ENCODE assay signal across 7 cellular contexts in the genomic region with DNA sequence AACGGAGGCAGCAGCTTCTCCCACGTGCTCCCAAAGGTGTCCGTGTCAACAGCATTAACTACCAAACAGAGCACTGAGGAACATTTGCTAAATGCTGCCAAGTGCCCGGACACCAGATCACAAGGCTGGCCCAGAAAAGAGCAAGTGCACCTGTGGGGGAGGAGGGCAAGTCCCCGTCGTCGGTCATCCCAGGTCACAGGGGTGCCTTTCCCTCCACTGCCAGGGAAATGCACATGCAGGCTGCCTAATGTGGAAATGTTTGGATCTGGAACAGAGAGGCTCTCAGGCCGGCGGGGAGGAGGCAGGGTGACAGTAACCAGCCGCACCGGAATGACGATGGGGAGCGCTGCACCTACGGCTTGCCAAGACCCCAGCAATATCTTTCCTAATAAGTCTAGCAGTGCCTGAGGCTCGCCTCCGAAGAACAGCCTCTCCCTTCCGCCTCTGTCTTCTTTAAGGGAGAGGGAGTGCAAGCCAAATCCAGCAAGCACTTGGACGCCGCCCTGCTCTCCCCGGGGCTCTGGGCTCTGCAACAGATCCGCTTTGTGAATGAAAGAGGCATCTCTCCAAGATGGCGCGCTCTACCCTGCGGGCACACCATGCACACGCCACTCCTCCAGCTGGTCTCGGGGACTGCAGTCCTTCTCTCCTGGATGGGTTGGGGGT.
DNase-seq lines count a peak whose midpoint lies in the region; TF ChIP-seq lines count a peak whose summit lies in the region.
"Not testable (repeated sequence)": the region's sequence is repeated elsewhere in the genome, so short reads cannot be mapped to it uniquely, and the experiment has no call there.

No MANE protein-coding gene starts in this region.

- TF ChIP-seq CTCF in colonic mucosa (IDR thresholded peaks at IDR 0.05); prostate gland (IDR thresholded peaks at IDR 0.05): not testable (repeated sequence)

- H3K4me3 ChIP-seq in GM23248, colonic mucosa, prostate gland: not testable (repeated sequence)

- not testable (repeated sequence) for H4K20me1 ChIP-seq in GM23248 (ENCODE audit: insufficient read depth)

- H3K9me2 ChIP-seq in GM23248 (ENCODE audit: insufficient read depth) = not testable (repeated sequence)

- H3K9me3 ChIP-seq in GM23248 (ENCODE audit: low read depth); colonic mucosa; prostate gland: not testable (repeated sequence)

- not testable (repeated sequence) for H3K4me2 ChIP-seq in GM23248 (ENCODE audit: unreplicated experiment)

- peak overlapping the region; percentile 33; the same call in 1 of the 2 replicates for H2AFZ ChIP-seq in GM23248

- H3K9ac ChIP-seq in GM23248; colonic mucosa (ENCODE audit: low read depth in 2 of 2, low read length in 2 of 2): not testable (repeated sequence)

- in situ Hi-C loops in GM23248 (cut with MboI) = not testable (repeated sequence)

- not testable (repeated sequence) for H3K27ac ChIP-seq in GM23248
- H3K27ac ChIP-seq in colonic mucosa (peak overlapping the region; percentile 85), prostate gland (peak overlapping the region; percentile 69 to 73)

- intact Hi-C loops in colonic mucosa (cut with DNase I); prostate gland (cut with DNase I): not testable (repeated sequence)

- peaks cover 13% of the 10 kb centered on the region for H3K4me1 ChIP-seq in GM23248 (ENCODE audit: insufficient read depth)
- H3K4me1 ChIP-seq in colonic mucosa; prostate gland (replicated peaks): not testable (repeated sequence)

- 10 to 25% methylated on average over 19 to 22 of the region's 26 CpGs for WGBS in GM23248 (ENCODE audit: low coverage in 1 of 2, low lambda C conversion rate in 2 of 2, missing lambda C conversion rate in 2 of 2), 2 experiments
- WGBS in prostate gland = 25% methylated on average over 19 of the region's 26 CpGs

- not testable (repeated sequence) for H3K27me3 ChIP-seq in GM23248 (replicated peaks; ENCODE audit: insufficient read depth); colonic mucosa; prostate gland (replicated peaks; ENCODE audit: insufficient read depth)

- DNase-seq in GM23248 (peak; percentile 33), colonic mucosa (peak; percentile 49), foreskin melanocyte (peak; percentile 30), hypothalamus (lab: John Stamatoyannopoulos, UW) (peak in 31 of 51 donors; percentile 10 to 71 (median 40)), medulla oblongata (ENCODE audit: extremely low spot score) (peak; percentile 36), prostate gland (ENCODE audit: low spot score) (peak; percentile 68), superior temporal gyrus (ENCODE audit: extremely low spot score) (peak; percentile 29)

- not testable (repeated sequence) for H3K79me2 ChIP-seq in GM23248 (ENCODE audit: insufficient read depth)

- TF ChIP-seq POLR2A in prostate gland (IDR thresholded peaks at IDR 0.05) = not testable (repeated sequence)

- not testable (repeated sequence) for H3F3A ChIP-seq in GM23248 (ENCODE audit: insufficient read depth)

- not testable (repeated sequence) for H3K36me3 ChIP-seq in GM23248 (ENCODE audit: low read depth); colonic mucosa; prostate gland
